1 cellular context compared by ENCODE assay signal in the genomic region with DNA sequence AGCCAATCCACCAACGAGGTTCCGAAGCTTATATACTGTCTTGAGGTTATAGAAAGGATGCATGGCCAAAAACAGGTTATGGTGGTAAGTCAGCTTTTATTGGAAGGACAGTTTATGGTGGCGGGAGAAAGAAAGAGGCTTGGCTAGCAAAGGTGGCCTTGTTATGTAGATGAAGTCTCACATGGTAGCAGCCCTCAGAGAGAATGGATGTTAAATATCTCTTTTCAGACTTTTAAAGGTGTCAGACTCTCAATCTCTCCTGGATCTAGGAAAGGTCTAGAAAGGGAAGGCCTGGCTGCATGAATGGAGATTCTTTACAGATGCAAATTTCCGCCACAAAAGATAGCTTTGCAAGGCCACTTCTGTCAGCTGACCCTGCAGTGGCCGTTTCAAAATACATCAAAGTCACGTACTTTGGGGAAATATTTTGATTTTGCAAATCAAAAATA.
TF ChIP-seq lines count a peak whose summit lies in the region.

No MANE protein-coding gene starts in this region.

TF ChIP-seq in WTC11, 78 proteins besides CTCF, POLR2A, EP300 and RAD21 (continued from another document):
- TF ChIP-seq CREM (CRISPR knock-in tag; IDR thresholded peaks at IDR 0.05) (no peak), NR2C2 (CRISPR knock-in tag; IDR thresholded peaks at IDR 0.05) (no peak), KAT7 (CRISPR knock-in tag; IDR thresholded peaks at IDR 0.05; ENCODE audit: borderline replicate concordance) (no peak), CBFB (CRISPR knock-in tag; IDR thresholded peaks at IDR 0.05; ENCODE audit: low read depth) (no peak), NFATC4 (CRISPR knock-in tag; IDR thresholded peaks at IDR 0.05) (no peak), ZNF317 (CRISPR knock-in tag; IDR thresholded peaks at IDR 0.05; ENCODE audit: borderline replicate concordance, low read depth) (no peak), PRRX2 (CRISPR knock-in tag; IDR thresholded peaks at IDR 0.05) (no peak), IRF2 (CRISPR knock-in tag; IDR thresholded peaks at IDR 0.05; ENCODE audit: borderline replicate concordance, low read depth) (no peak), GTF2I (CRISPR knock-in tag; conservative IDR thresholded peaks at IDR 0.05) (no peak), AR (CRISPR knock-in tag; IDR thresholded peaks at IDR 0.05) (no peak), ELF4 (CRISPR knock-in tag; IDR thresholded peaks at IDR 0.05; ENCODE audit: low read depth) (no peak), JUN (CRISPR knock-in tag; IDR thresholded peaks at IDR 0.05) (no peak), IRF1 (CRISPR knock-in tag; IDR thresholded peaks at IDR 0.05) (no peak), ZNF396 (CRISPR knock-in tag; IDR thresholded peaks at IDR 0.05; ENCODE audit: borderline replicate concordance) (no peak), FOXJ3 (CRISPR knock-in tag; IDR thresholded peaks at IDR 0.05; ENCODE audit: borderline replicate concordance) (no peak), CREB1 (CRISPR knock-in tag; IDR thresholded peaks at IDR 0.05) (no peak), PRDM15 (CRISPR knock-in tag; IDR thresholded peaks at IDR 0.05) (no peak)
- TF ChIP-seq, protein P1, sequence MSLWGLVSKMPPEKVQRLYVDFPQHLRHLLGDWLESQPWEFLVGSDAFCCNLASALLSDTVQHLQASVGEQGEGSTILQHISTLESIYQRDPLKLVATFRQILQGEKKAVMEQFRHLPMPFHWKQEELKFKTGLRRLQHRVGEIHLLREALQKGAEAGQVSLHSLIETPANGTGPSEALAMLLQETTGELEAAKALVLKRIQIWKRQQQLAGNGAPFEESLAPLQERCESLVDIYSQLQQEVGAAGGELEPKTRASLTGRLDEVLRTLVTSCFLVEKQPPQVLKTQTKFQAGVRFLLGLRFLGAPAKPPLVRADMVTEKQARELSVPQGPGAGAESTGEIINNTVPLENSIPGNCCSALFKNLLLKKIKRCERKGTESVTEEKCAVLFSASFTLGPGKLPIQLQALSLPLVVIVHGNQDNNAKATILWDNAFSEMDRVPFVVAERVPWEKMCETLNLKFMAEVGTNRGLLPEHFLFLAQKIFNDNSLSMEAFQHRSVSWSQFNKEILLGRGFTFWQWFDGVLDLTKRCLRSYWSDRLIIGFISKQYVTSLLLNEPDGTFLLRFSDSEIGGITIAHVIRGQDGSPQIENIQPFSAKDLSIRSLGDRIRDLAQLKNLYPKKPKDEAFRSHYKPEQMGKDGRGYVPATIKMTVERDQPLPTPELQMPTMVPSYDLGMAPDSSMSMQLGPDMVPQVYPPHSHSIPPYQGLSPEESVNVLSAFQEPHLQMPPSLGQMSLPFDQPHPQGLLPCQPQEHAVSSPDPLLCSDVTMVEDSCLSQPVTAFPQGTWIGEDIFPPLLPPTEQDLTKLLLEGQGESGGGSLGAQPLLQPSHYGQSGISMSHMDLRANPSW (CRISPR knock-in tag; conservative IDR thresholded peaks at IDR 0.05; ENCODE audit: low read depth) = no peak
TF ChIP-seq in WTC11: peak in this region for 9.
